In the genomic region with DNA sequence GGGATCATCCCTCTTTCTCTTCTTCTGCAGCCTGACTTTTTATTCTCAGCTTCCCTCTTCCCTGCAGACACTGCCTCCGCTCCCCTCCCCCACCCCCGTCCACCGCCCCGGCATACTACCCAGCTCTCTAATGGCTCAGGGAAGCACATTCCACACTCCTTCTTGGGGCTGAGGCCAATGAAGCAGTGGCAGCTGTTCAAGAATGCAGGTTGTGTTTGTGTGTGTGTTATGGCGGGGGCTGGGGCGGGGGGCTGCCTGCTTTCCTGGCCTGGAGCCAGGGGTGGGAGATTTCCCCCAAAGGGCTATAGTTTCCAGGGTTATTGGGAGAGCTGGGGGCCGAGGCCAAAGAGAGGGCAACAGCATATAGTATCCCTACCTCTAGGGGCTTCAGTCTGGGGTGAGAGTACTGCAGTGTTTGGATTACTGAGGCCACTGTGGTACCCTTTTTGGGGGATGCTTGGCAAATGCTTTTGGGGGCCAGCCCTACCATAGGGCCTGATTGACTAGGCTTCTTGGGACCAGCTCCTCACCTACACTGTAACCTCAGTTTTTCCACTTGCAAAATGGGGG, we compare ENCODE assay signal across 1 cellular context.
TF ChIP-seq lines count a peak whose summit lies in the region.

No MANE protein-coding gene starts in this region.

TF ChIP-seq in WTC11, 78 proteins besides CTCF, POLR2A, EP300 and RAD21 (continued from another document):
- TF ChIP-seq, protein P1, sequence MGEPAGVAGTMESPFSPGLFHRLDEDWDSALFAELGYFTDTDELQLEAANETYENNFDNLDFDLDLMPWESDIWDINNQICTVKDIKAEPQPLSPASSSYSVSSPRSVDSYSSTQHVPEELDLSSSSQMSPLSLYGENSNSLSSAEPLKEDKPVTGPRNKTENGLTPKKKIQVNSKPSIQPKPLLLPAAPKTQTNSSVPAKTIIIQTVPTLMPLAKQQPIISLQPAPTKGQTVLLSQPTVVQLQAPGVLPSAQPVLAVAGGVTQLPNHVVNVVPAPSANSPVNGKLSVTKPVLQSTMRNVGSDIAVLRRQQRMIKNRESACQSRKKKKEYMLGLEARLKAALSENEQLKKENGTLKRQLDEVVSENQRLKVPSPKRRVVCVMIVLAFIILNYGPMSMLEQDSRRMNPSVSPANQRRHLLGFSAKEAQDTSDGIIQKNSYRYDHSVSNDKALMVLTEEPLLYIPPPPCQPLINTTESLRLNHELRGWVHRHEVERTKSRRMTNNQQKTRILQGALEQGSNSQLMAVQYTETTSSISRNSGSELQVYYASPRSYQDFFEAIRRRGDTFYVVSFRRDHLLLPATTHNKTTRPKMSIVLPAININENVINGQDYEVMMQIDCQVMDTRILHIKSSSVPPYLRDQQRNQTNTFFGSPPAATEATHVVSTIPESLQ (CRISPR knock-in tag; IDR thresholded peaks at IDR 0.05), result no peak
- TF ChIP-seq ZNF396 (CRISPR knock-in tag; IDR thresholded peaks at IDR 0.05; ENCODE audit: borderline replicate concordance) (no peak), JUN (CRISPR knock-in tag; IDR thresholded peaks at IDR 0.05) (no peak), TEAD4 (CRISPR knock-in tag; IDR thresholded peaks at IDR 0.05) (no peak)
- TF ChIP-seq, protein P2, sequence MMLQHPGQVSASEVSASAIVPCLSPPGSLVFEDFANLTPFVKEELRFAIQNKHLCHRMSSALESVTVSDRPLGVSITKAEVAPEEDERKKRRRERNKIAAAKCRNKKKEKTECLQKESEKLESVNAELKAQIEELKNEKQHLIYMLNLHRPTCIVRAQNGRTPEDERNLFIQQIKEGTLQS (CRISPR knock-in tag; conservative IDR thresholded peaks at IDR 0.05), result no peak
- TF ChIP-seq, protein P3, sequence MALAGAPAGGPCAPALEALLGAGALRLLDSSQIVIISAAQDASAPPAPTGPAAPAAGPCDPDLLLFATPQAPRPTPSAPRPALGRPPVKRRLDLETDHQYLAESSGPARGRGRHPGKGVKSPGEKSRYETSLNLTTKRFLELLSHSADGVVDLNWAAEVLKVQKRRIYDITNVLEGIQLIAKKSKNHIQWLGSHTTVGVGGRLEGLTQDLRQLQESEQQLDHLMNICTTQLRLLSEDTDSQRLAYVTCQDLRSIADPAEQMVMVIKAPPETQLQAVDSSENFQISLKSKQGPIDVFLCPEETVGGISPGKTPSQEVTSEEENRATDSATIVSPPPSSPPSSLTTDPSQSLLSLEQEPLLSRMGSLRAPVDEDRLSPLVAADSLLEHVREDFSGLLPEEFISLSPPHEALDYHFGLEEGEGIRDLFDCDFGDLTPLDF (CRISPR knock-in tag; IDR thresholded peaks at IDR 0.05), result no peak
